In genomic region chr17:82890339-82890730, GRCh38 we compare ENCODE assay signal across 15 cellular contexts. TPM values are rescaled to one million over a fixed set of nuclear protein-coding genes. Genes with fewer than 3 reads are reported as not detected.
A peak's percentile ranks its signal among the peaks of the same experiment; 100 is the strongest.
DNase-seq lines count a peak whose midpoint lies in the region; ATAC-seq and TF ChIP-seq lines count a peak whose summit lies in the region.
"Had no signal": no experiment of that assay in that cellular context is flagged by ENCODE, and none has a peak within 500 bp of the region (broad histone marks: within the 10 kb centered on the region; RNA-seq: fewer than 3 reads in every experiment).

No MANE protein-coding gene starts in this region.

- CTCF ChIA-PET in MCF 10A (lab: Yijun Ruan, JAX), result interaction anchor here (0.5 kb wide), 1 partner anchor 33 kb away, joined by 4 read pairs; no protein-coding TSS in a partner anchor
- CTCF ChIA-PET in mammary epithelial cell (lab: Charles Lee; ENCODE audit: low non-redundant PET), result no interaction called here

- peak overlapping the region; percentile 94 for H3K27ac ChIP-seq in breast epithelium
- peak overlapping the region; percentile 71 for H3K27ac ChIP-seq in mammary epithelial cell (ENCODE audit: insufficient read depth, low read depth, low read length)
- no peak overlapping the region for H3K27ac ChIP-seq in mesenchymal stem cell (ENCODE audit: low read length, poor library complexity, severe bottlenecking)
- peak overlapping the region; percentile 92 to 98 (median 96) for H3K27ac ChIP-seq in thyroid gland
- H3K27ac ChIP-seq: SJSA1 had no signal

- H4K20me1 ChIP-seq in mammary epithelial cell (ENCODE audit: insufficient read depth, low read length), result no peaks in the 10 kb centered on the region

- POLR2A ChIA-PET in MCF 10A (lab: Yijun Ruan, JAX), result interaction anchor here (1.4 kb wide), 1 partner anchor 15 kb away, joined by 3 read pairs; no protein-coding TSS in a partner anchor

- H3K14ac ChIP-seq in mesenchymal stem cell (ENCODE audit: low read length in 2 of 2), result no peak overlapping the region

- H3K9me3 ChIP-seq in breast epithelium, result no peaks in the 10 kb centered on the region
- no peaks in the 10 kb centered on the region for H3K9me3 ChIP-seq in mammary epithelial cell (replicated peaks; ENCODE audit: insufficient read depth, low read length)
- no peaks in the 10 kb centered on the region for H3K9me3 ChIP-seq in mesenchymal stem cell (ENCODE audit: control insufficient read depth, low read length)
- H3K9me3 ChIP-seq in thyroid gland, result no peaks in the 10 kb centered on the region
- H3K9me3 ChIP-seq: SJSA1 had no signal

- dilution Hi-C loops in mammary epithelial cell (cut with HindIII; ENCODE audit: low sequenced_read_pairs), result no loop called here

- BruUV-seq in MCF 10A (replicated peaks; lab: Mats Ljungman, UMichigan) (no TSS peak), mammary epithelial cell (replicated peaks; lab: Mats Ljungman, UMichigan) (no TSS peak)

- H3K18ac ChIP-seq in mesenchymal stem cell (ENCODE audit: low read depth in 1 of 2, low read length in 2 of 2), result peak overlapping the region in 1 of 2 experiments; percentile 21

- H2BK120ac ChIP-seq in mesenchymal stem cell (ENCODE audit: low read depth, low read length), result no peak overlapping the region

- H2BK15ac ChIP-seq in mesenchymal stem cell (ENCODE audit: low read depth, poor library complexity, severe bottlenecking), result no peak overlapping the region

- in situ Hi-C loops in mammary epithelial cell (cut with MboI; ENCODE audit: low sequenced_read_pairs in 2 of 2), result no loop called here

- peaks cover 23% of the 10 kb centered on the region for H3K79me1 ChIP-seq in mesenchymal stem cell (replicated peaks; ENCODE audit: low read length, poor library complexity, severe bottlenecking)

- no peaks in the 10 kb centered on the region for H3K9me3 Mint-ChIP-seq in MCF 10A (ENCODE audit: unreplicated experiment)
- peaks cover 0 to 6% (median 0%) of the 10 kb centered on the region in 7 donors for H3K9me3 Mint-ChIP-seq in CD14-positive monocyte
- H3K9me3 Mint-ChIP-seq: activated CD8-positive, alpha-beta T cell treated with anti-CD3 and anti-CD28 coated beads for 36 hours had no signal

- peak overlapping the region; percentile 47 for H3K9ac ChIP-seq in mammary epithelial cell (ENCODE audit: insufficient read depth, low read length)
- peak overlapping the region; percentile 72 for H3K9ac ChIP-seq in mesenchymal stem cell (ENCODE audit: low read length)

- H3K4me2 ChIP-seq in mammary epithelial cell (ENCODE audit: insufficient read depth, low read depth, low read length) (no peak overlapping the region), mesenchymal stem cell (ENCODE audit: low read length, poor library complexity, severe bottlenecking) (no peak overlapping the region)

- H3K36me3 Mint-ChIP-seq in MCF 10A (ENCODE audit: insufficient read depth, unreplicated experiment) (peaks cover 21% of the 10 kb centered on the region), CD14-positive monocyte (peaks cover 36 to 43% of the 10 kb centered on the region in 2 donors)

- H3K23ac ChIP-seq in mesenchymal stem cell (ENCODE audit: low read length in 2 of 2), result no peak overlapping the region

- peak in 1 of 2 donors; percentile 41 for DNase-seq in breast epithelium (ENCODE audit: low spot score in 2 of 2)
- no peak for DNase-seq in MCF 10A (ENCODE audit: unreplicated experiment)
- DNase-seq in mammary epithelial cell, result no peak
- no peak for DNase-seq in mesenchymal stem cell
- peak; percentile 48 to 55 for DNase-seq in thyroid gland
- no peak for DNase-seq in middle frontal gyrus (ENCODE audit: extremely low spot score, low spot score)
- no peak for DNase-seq in CD14-positive monocyte (ENCODE audit: low spot score)
- DNase-seq: activated CD8-positive, alpha-beta T cell treated with anti-CD3 and anti-CD28 coated beads for 36 hours; activated effector memory CD4-positive, alpha-beta T cell treated with anti-CD3 and anti-CD28 coated beads, Interleukin-2, amount 50 U/mL, for 16 hours; COR-L47; GF-D8 had no signal

- no peak overlapping the region for H4K91ac ChIP-seq in mesenchymal stem cell (ENCODE audit: low read length)

- 73% methylated on average over 3 of the region's 18 CpGs for WGBS in mammary epithelial cell (ENCODE audit: low coverage, missing lambda C conversion rate)
- WGBS in mesenchymal stem cell, result 94% methylated on average over 15 of the region's 18 CpGs
- 74 to 83% methylated on average over 16 to 18 of the region's 18 CpGs for WGBS in thyroid gland, 2 donors

- TF ChIP-seq CTCF in breast epithelium (IDR thresholded peaks at IDR 0.05), result no peak
- no peak for TF ChIP-seq CTCF in MCF 10A (IDR thresholded peaks at IDR 0.05; ENCODE audit: unreplicated experiment)
- TF ChIP-seq CTCF in mammary epithelial cell (conservative IDR thresholded peaks at IDR 0.05 in 1 of 2, IDR thresholded peaks at IDR 0.05 in 1 of 2; ENCODE audit: extremely low read depth in 1 of 2, insufficient read depth in 1 of 2, low read depth in 1 of 2, low read length in 2 of 2), result no peak
- TF ChIP-seq CTCF in thyroid gland (IDR thresholded peaks at IDR 0.05), result no peak
- no peak for TF ChIP-seq CTCF in CD14-positive monocyte (IDR thresholded peaks at IDR 0.05)

- intact Hi-C loops in breast epithelium (cut with DNase I; ENCODE audit: low total_unique reads) (no loop called here), MCF 10A (cut with micrococcal nuclease) (no loop called here), mammary epithelial cell (cut with micrococcal nuclease) (no loop called here), thyroid gland (cut with DNase I) (loop anchor here (10.0 kb wide), 1 partner anchor 46 kb away; the partner anchor contains the start of gene ZNF750), CD14-positive monocyte (cut with micrococcal nuclease) (no loop called here)

- peaks cover 15% of the 10 kb centered on the region for H3K79me2 ChIP-seq in mammary epithelial cell (ENCODE audit: insufficient read depth, low read length)

- H3K4me1 Mint-ChIP-seq in MCF 10A (ENCODE audit: insufficient read depth, unreplicated experiment), result peaks cover 4% of the 10 kb centered on the region
- peaks cover 42% of the 10 kb centered on the region for H3K4me1 Mint-ChIP-seq in CD14-positive monocyte

- TF ChIP-seq POLR2A in breast epithelium (IDR thresholded peaks at IDR 0.05), result no peak
- TF ChIP-seq POLR2A in thyroid gland (IDR thresholded peaks at IDR 0.05), result no peak

- H3K27ac Mint-ChIP-seq in MCF 10A (ENCODE audit: low read depth, unreplicated experiment) (no peak overlapping the region), CD14-positive monocyte (no peak overlapping the region)
- H3K27ac Mint-ChIP-seq: activated CD8-positive, alpha-beta T cell treated with anti-CD3 and anti-CD28 coated beads for 36 hours had no signal

- H3K4ac ChIP-seq in mesenchymal stem cell (ENCODE audit: low read depth in 1 of 2, low read length in 2 of 2), result no peak overlapping the region

- ATAC-seq in HG03565 (IDR thresholded peaks at IDR 0.05; ENCODE audit: unreplicated experiment), result no peak
- ATAC-seq: activated CD8-positive, alpha-beta T cell treated with anti-CD3 and anti-CD28 coated beads for 36 hours had no signal

- H2AK5ac ChIP-seq in mesenchymal stem cell (ENCODE audit: low read length, severe bottlenecking), result no peak overlapping the region

- H3K4me3 ChIP-seq in breast epithelium (peak overlapping the region in 1 of 3 donors; percentile 13), mammary epithelial cell (replicated peaks in 1 of 3; ENCODE audit: insufficient read depth in 1 of 3, low read depth in 2 of 3, low read length in 3 of 3) (no peak overlapping the region), mesenchymal stem cell (ENCODE audit: insufficient read depth in 1 of 2, low read depth in 1 of 2, low read length in 2 of 2) (peak overlapping the region in 1 of 2 experiments; percentile 48), thyroid gland (replicated peaks in 1 of 3) (no peak overlapping the region)
- H3K4me3 ChIP-seq: SJSA1 had no signal

- no peak overlapping the region for H2BK5ac ChIP-seq in mesenchymal stem cell (ENCODE audit: low read depth, low read length, poor library complexity, severe bottlenecking)

- H3K4me3 Mint-ChIP-seq in MCF 10A (ENCODE audit: unreplicated experiment), result no peak overlapping the region
- no peak overlapping the region for H3K4me3 Mint-ChIP-seq in CD14-positive monocyte
- H3K4me3 Mint-ChIP-seq: activated CD8-positive, alpha-beta T cell treated with anti-CD3 and anti-CD28 coated beads for 36 hours had no signal

- H3K4me1 ChIP-seq in breast epithelium (peaks cover 10 to 39% of the 10 kb centered on the region in 2 donors), mammary epithelial cell (ENCODE audit: insufficient read depth, low read length) (peaks cover 24% of the 10 kb centered on the region), mesenchymal stem cell (ENCODE audit: control insufficient read depth, insufficient read depth, low read depth, low read length) (peaks cover 12% of the 10 kb centered on the region), thyroid gland (peaks cover 76% of the 10 kb centered on the region in 2 donors)

- H3K27me3 ChIP-seq in breast epithelium, result no peaks in the 10 kb centered on the region
- H3K27me3 ChIP-seq in mammary epithelial cell (ENCODE audit: insufficient read depth, low read length), result no peaks in the 10 kb centered on the region
- H3K27me3 ChIP-seq in mesenchymal stem cell (ENCODE audit: control insufficient read depth in 1 of 2, insufficient read depth in 1 of 2, low read length in 2 of 2), result no peaks in the 10 kb centered on the region
- H3K27me3 ChIP-seq in thyroid gland, result no peaks in the 10 kb centered on the region
- H3K27me3 ChIP-seq: SJSA1 had no signal

- H3K27me3 Mint-ChIP-seq in MCF 10A (ENCODE audit: insufficient read depth, unreplicated experiment) (no peaks in the 10 kb centered on the region), CD14-positive monocyte (ENCODE audit: low read depth in 3 of 3) (peaks cover 0 to 3% (median 0%) of the 10 kb centered on the region in 3 donors)
- H3K27me3 Mint-ChIP-seq: activated CD8-positive, alpha-beta T cell treated with anti-CD3 and anti-CD28 coated beads for 36 hours had no signal

- H2AFZ ChIP-seq in mammary epithelial cell (ENCODE audit: low read depth, low read length), result no peak overlapping the region
- no peak overlapping the region for H2AFZ ChIP-seq in mesenchymal stem cell (ENCODE audit: low read depth, low read length)

- H3K36me3 ChIP-seq in breast epithelium, result no peaks in the 10 kb centered on the region
- H3K36me3 ChIP-seq in mammary epithelial cell (ENCODE audit: insufficient read depth, low read length), result no peaks in the 10 kb centered on the region
- peaks cover 4 to 50% of the 10 kb centered on the region in 2 experiments for H3K36me3 ChIP-seq in mesenchymal stem cell (ENCODE audit: control insufficient read depth in 1 of 2, insufficient read depth in 2 of 2, low read depth in 1 of 2, low read length in 2 of 2)
- H3K36me3 ChIP-seq in thyroid gland, result no peaks in the 10 kb centered on the region

- no peak overlapping the region for H2BK12ac ChIP-seq in mesenchymal stem cell (ENCODE audit: low read length in 2 of 2)

- H4K8ac ChIP-seq in mesenchymal stem cell (ENCODE audit: low read length), result no peak overlapping the region

RNA-seq across cellular contexts. Expression of gene ZNF750, which starts 50.5 kb away (rescaled TPM):
- 1 to 10 TPM in 2 of 3 donors, not detected in 1; 5.6 to 7.8 TPM for total RNA-seq in breast epithelium
- total RNA-seq in MCF 10A (2022), result 0.14 TPM in 1 of 2 replicates, not detected in the other
- total RNA-seq in mammary epithelial cell, result 1 to 10 TPM in 1 of 2 donors, under 1 TPM in 1; 0.33 to 1.1 TPM
- polyA plus RNA-seq in mammary epithelial cell, result 0.23 TPM
- polyA minus RNA-seq in mammary epithelial cell, result 3.4 TPM
- polyA plus RNA-seq in mesenchymal stem cell (2013, experiment 1 of 2), result not detected
- not detected for polyA plus RNA-seq in mesenchymal stem cell (2013, experiment 2 of 2)
- total RNA-seq in thyroid gland, result 1 to 10 TPM; 3.0 to 6.0 (median 4.5) TPM
- polyA plus RNA-seq in CD14-positive monocyte, result not detected
- total RNA-seq: A172; activated CD8-positive, alpha-beta T cell treated with anti-CD3 and anti-CD28 coated beads for 36 hours; mucosa of gallbladder; SJSA1 had no signal

Comparison
In these comparisons a context has a peak if more than half of its experiments do, and no peak if none do; other contexts are left out.
1. DNase-seq: peak in thyroid gland (2 of 2); none in MCF 10A (single experiment), mammary epithelial cell (single experiment), mesenchymal stem cell (single experiment), middle frontal gyrus (single experiment) and CD14-positive monocyte (single experiment).